20 cellular contexts compared by ENCODE assay signal in genomic region chr10:102970497-102970896, GRCh38.
"Had no signal": no experiment of that assay in that cellular context is flagged by ENCODE, and none has a peak within 500 bp of the region (broad histone marks: within the 10 kb centered on the region; RNA-seq: fewer than 3 reads in every experiment).

No MANE protein-coding gene starts in this region.

- H3K4me3 ChIP-seq: esophagus squamous epithelium, hepatocyte, left ventricle myocardium inferior, lower lobe of right lung, ovary, right atrium auricular region, suprapubic skin, tibial artery, upper lobe of left lung, vagina had no signal

- H3K4me1 ChIP-seq: lower lobe of right lung, suprapubic skin, upper lobe of left lung had no signal

- H3K27ac ChIP-seq: esophagus squamous epithelium, foreskin keratinocyte, hepatocyte, left ventricle myocardium inferior, lower lobe of right lung, ovary, right atrium auricular region, suprapubic skin, upper lobe of left lung, vagina had no signal

- FAIRE-seq: kidney had no signal

- ATAC-seq: foreskin keratinocyte; left cardiac atrium; lower lobe of right lung; natural killer cell; stimulated activated effector memory CD8-positive, alpha-beta T cell treated with anti-CD3 and anti-CD28 coated beads, Interleukin-12 subunit alpha, Interleukin-12 subunit beta, amount 100 ng/mL, for 72 hours; stimulated activated naive CD8-positive, alpha-beta T cell treated with anti-CD3 and anti-CD28 coated beads, Interleukin-15, Interleukin-2, amounts not matched to agents 100 U/mL and 50 U/mL, for 24 hours had no signal

- H2AFZ ChIP-seq: hepatocyte had no signal

- H3K36me3 ChIP-seq: esophagus squamous epithelium, left ventricle myocardium inferior, lower lobe of right lung, ovary, right atrium auricular region, suprapubic skin, tibial artery, upper lobe of left lung, vagina had no signal

- H3K9me3 ChIP-seq: esophagus squamous epithelium, left ventricle myocardium inferior, lower lobe of right lung, ovary, right atrium auricular region, suprapubic skin, tibial artery, upper lobe of left lung, vagina had no signal

- H3K27me3 ChIP-seq: esophagus squamous epithelium, foreskin keratinocyte, hepatocyte, ovary, right atrium auricular region, suprapubic skin, tibial artery, upper lobe of left lung, vagina had no signal

- H3K4me2 ChIP-seq: hepatocyte had no signal

- DNase-seq: dermis blood vessel endothelial cell; esophagus squamous epithelium; foreskin keratinocyte; kidney; left cardiac atrium; left ventricle myocardium inferior; lower lobe of right lung; natural killer cell; nucleus accumbens; ovary; stimulated activated CD4-positive, alpha-beta T cell treated with anti-CD3 and anti-CD28 coated beads, Interleukin-4, amount 100 ng/mL, for 1 hour; stimulated activated CD8-positive, alpha-beta memory T cell treated with anti-CD3 and anti-CD28 coated beads, Interleukin-4, amount 100 ng/mL, for 48 hours; stimulated activated naive CD8-positive, alpha-beta T cell treated with anti-CD3 and anti-CD28 coated beads, Interleukin-15, Interleukin-2, amounts not matched to agents 100 U/mL and 50 U/mL, for 24 hours; tibial artery; upper lobe of left lung had no signal
